In genomic region chr11:34916014-34916809, GRCh38 we compare ENCODE assay signal across 8 cellular contexts. TPM values are rescaled to one million over a fixed set of nuclear protein-coding genes. Genes with fewer than 3 reads are reported as not detected.
DNase-seq lines count a peak whose midpoint lies in the region; ATAC-seq and TF ChIP-seq lines count a peak whose summit lies in the region.

Gene APIP (minus strand): TSS chr11:34916379. CDS start chr11:34916284, 95 bp downstream.
Gene PDHX (plus strand): TSS chr11:34916618. CDS start chr11:34916656, 38 bp downstream.

- H3K9me3 Mint-ChIP-seq in naive B cell: no peaks in the 10 kb centered on the region
- no peaks in the 10 kb centered on the region for H3K9me3 Mint-ChIP-seq in stimulated activated effector memory CD8-positive, alpha-beta T cell treated with anti-CD3 and anti-CD28 coated beads, Interleukin-12 subunit alpha, Interleukin-12 subunit beta, amount 100 ng/mL, for 72 hours

- DNase-seq in EL: peak; percentile 99
- DNase-seq in H4 (ENCODE audit: low spot score): peak; percentile 98
- peak; percentile 97 for DNase-seq in LNCaP clone FGC (ENCODE audit: low read depth)
- DNase-seq in RPMI8226: peak; percentile 97
- peak; percentile 96 to 98 for DNase-seq in activated T-helper 1 cell treated with anti-CD3 and anti-CD28 coated beads, Interleukin-2, amount 50 U/mL, for 16 hours (ENCODE audit: low read depth in 1 of 2, low spot score in 1 of 2)
- DNase-seq in fibroblast of gingiva (ENCODE audit: low read depth): peak; percentile 99
- peak; percentile 84 for DNase-seq in naive B cell
- peak; percentile 90 to 99 for DNase-seq in stimulated activated effector memory CD8-positive, alpha-beta T cell treated with anti-CD3 and anti-CD28 coated beads, Interleukin-12 subunit alpha, Interleukin-12 subunit beta, amount 100 ng/mL, for 72 hours (ENCODE audit: low spot score in 2 of 2)

- peak within 1 kb of the TSS; percentile 97 to 99 (median 97) for H3K27ac Mint-ChIP-seq in naive B cell
- peak within 1 kb of the TSS; percentile 99 for H3K27ac Mint-ChIP-seq in stimulated activated effector memory CD8-positive, alpha-beta T cell treated with anti-CD3 and anti-CD28 coated beads, Interleukin-12 subunit alpha, Interleukin-12 subunit beta, amount 100 ng/mL, for 72 hours

- TF ChIP-seq CTCF in LNCaP clone FGC (IDR thresholded peaks at IDR 0.05; ENCODE audit: control insufficient read depth, extremely low read depth, insufficient read depth): no peak

- H3K4me3 Mint-ChIP-seq in naive B cell: peak within 1 kb of the TSS; percentile 94 to 98 (median 98)
- H3K4me3 Mint-ChIP-seq in stimulated activated effector memory CD8-positive, alpha-beta T cell treated with anti-CD3 and anti-CD28 coated beads, Interleukin-12 subunit alpha, Interleukin-12 subunit beta, amount 100 ng/mL, for 72 hours: peak within 1 kb of the TSS; percentile 99

- H3K36me3 Mint-ChIP-seq in naive B cell: peaks cover 0 to 4% of the 10 kb centered on the region in 2 donors
- H3K36me3 Mint-ChIP-seq in stimulated activated effector memory CD8-positive, alpha-beta T cell treated with anti-CD3 and anti-CD28 coated beads, Interleukin-12 subunit alpha, Interleukin-12 subunit beta, amount 100 ng/mL, for 72 hours: no peaks in the 10 kb centered on the region

- ATAC-seq in naive B cell (ENCODE audit: low read depth in 2 of 2): peak; percentile 78 to 79
- peak; percentile 93 for ATAC-seq in stimulated activated effector memory CD8-positive, alpha-beta T cell treated with anti-CD3 and anti-CD28 coated beads, Interleukin-12 subunit alpha, Interleukin-12 subunit beta, amount 100 ng/mL, for 72 hours

- peaks cover 30 to 39% (median 35%) of the 10 kb centered on the region in 3 donors for H3K4me1 Mint-ChIP-seq in naive B cell
- peaks cover 44% of the 10 kb centered on the region for H3K4me1 Mint-ChIP-seq in stimulated activated effector memory CD8-positive, alpha-beta T cell treated with anti-CD3 and anti-CD28 coated beads, Interleukin-12 subunit alpha, Interleukin-12 subunit beta, amount 100 ng/mL, for 72 hours

- H3K27me3 Mint-ChIP-seq in naive B cell: no peaks in the 10 kb centered on the region

- peak within 1 kb of the TSS; percentile 95 for H3K4me3 ChIP-seq in LNCaP clone FGC (ENCODE audit: low read depth, low read length)

RNA-seq across cellular contexts. Expression of gene APIP, which starts in this region (rescaled TPM):
- 124 and 131 TPM in 2 replicates for total RNA-seq in H4 (2014; rRNA removed; shearing (Covaris generic))
- polyA plus RNA-seq in naive B cell (ENCODE audit: low read depth in 6 of 6): 10 to 100 TPM; 18.9 to 74.8 (median 22.4) TPM

RNA-seq across cellular contexts. Expression of gene PDHX, which starts in this region (rescaled TPM):
- 74.8 and 78.9 TPM in 2 replicates for total RNA-seq in H4 (2014; rRNA removed; shearing (Covaris generic))
- 10 to 100 TPM; 14.2 to 19.8 (median 19.0) TPM for polyA plus RNA-seq in naive B cell (ENCODE audit: low read depth in 6 of 6)

Comparison
In these comparisons a context has a peak if more than half of its experiments do, and no peak if none do; other contexts are left out.
1. Peak in every context shown above with its lines: DNase-seq, ATAC-seq and H3K4me3 ChIP-seq.